Comparison of ENCODE assay signal across 9 cellular contexts in the genomic region with DNA sequence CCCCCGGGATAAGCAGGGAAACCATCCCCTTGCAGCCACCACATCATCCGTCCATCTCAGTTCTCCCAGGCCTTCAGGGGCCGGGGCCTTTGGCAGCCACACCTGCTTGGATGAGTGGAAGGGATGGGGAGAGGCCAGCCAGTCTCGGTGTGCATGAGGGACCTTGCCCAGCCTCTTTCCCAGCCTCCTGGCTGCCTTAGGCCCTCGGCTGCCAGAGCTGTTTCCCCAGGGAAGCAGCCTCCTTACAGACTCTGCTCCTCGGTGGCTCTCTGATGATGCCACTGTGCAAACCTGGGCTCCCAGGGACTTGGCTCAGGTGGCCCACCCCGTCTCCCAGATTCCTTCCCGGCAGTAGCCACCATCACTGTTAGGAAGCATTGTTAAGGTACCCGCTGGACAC. TPM values are rescaled to one million over a fixed set of nuclear protein-coding genes. Genes with fewer than 3 reads are reported as not detected.
"Had no signal": no experiment of that assay in that cellular context is flagged by ENCODE, and none has a peak within 500 bp of the region (broad histone marks: within the 10 kb centered on the region; RNA-seq: fewer than 3 reads in every experiment).

No MANE protein-coding gene starts in this region.

- H3K4me3 Mint-ChIP-seq: GM23338, HFFc6 had no signal

- H3K4me3 ChIP-seq: GM23338, HAP-1, K562 had no signal

- H3K9me3 ChIP-seq: HAP-1 had no signal

- ATAC-seq: GM23338, HCT116, K562 had no signal

- DNase-seq: HFFc6, IMR-90 had no signal

- H3K27ac Mint-ChIP-seq: GM23338, HFFc6 had no signal

- FAIRE-seq: HTR-8/SVneo, K562 had no signal

- H3K4me1 ChIP-seq: HAP-1 had no signal

- H3K9me3 Mint-ChIP-seq: GM23338, HFFc6 had no signal

- H3K36me3 ChIP-seq: HAP-1 had no signal

- H3K4me2 ChIP-seq: GM23338 had no signal

RNA-seq across cellular contexts. Expression of gene FGF8, which starts 14.7 kb away (rescaled TPM):
- total RNA-seq: H4, HFFc6, HT-29, IMR-90 had no signal
